28 cellular contexts compared by ENCODE assay signal in the genomic region with DNA sequence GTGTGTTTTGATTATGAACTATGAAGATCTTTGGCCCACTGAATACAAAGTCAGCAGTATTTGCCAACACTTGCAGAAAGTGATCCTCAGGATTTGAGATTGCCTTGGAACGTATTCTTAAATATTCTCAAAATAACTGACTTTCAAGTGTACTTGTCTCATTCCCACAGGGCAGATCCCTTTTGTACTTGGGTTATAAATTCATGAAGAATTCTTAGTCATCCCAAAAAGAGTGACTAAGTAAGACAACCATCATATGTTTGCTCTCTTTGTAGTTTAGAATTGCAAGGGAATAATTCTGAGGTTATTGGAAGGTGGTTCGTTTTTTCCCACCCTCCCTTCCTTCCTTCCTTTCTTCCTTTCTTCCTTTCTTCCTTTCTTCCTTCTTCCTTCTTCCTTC.
"Had no signal": no experiment of that assay in that cellular context is flagged by ENCODE, and none has a peak within 500 bp of the region (broad histone marks: within the 10 kb centered on the region; RNA-seq: fewer than 3 reads in every experiment).

No MANE protein-coding gene starts in this region.

- H3K9me3 ChIP-seq: breast epithelium, colonic mucosa, left lung, ovary, psoas muscle, thoracic aorta had no signal

- H3K36me3 ChIP-seq: breast epithelium, colonic mucosa, left lung, ovary, thoracic aorta had no signal

- ATAC-seq: activated CD8-positive, alpha-beta T cell treated with anti-CD3 and anti-CD28 coated beads, Interleukin-2, amount 10 ng/mL, durations not matched to agents 7 days and 5 days; left lung; naive thymus-derived CD8-positive, alpha-beta T cell; psoas muscle; right cardiac atrium; stimulated activated memory B cell treated with anti-CD40 and anti-IgM and Interleukin-4, amounts not matched to agents 10 μg/mL and 1 μg/mL and 100 μg/mL, for 72 hours; T-cell had no signal

- H3K4me3 Mint-ChIP-seq: activated CD8-positive, alpha-beta T cell treated with anti-CD3 and anti-CD28 coated beads, Interleukin-2, amount 10 ng/mL, durations not matched to agents 7 days and 5 days; activated naive CD4-positive, alpha-beta T cell treated with anti-CD3 and anti-CD28 coated beads, Interleukin-2, amount 50 U/mL, for 24 hours; immature natural killer cell; mesothelial cell of epicardium; naive thymus-derived CD8-positive, alpha-beta T cell; stimulated activated memory B cell treated with anti-CD40 and anti-IgM and Interleukin-4, amounts not matched to agents 10 μg/mL and 1 μg/mL and 100 μg/mL, for 72 hours; T-cell; T-helper 2 cell treated with Interferon-gamma antibody and Interleukin-4, amounts not matched to agents 5 μg/mL and 100 μg/mL, for 36 hours; type B pancreatic cell had no signal

- DNase-seq: activated CD4-positive, alpha-beta T cell treated with anti-CD3 and anti-CD28 coated beads, Interleukin-2, amount 50 U/mL, for 1 hour; activated CD4-positive, CD25-positive, alpha-beta regulatory T cell treated with anti-CD3 and anti-CD28 coated beads, Interleukin-2, amount 50 U/mL, for 72 hours; activated CD8-positive, alpha-beta T cell treated with anti-CD3 and anti-CD28 coated beads, Interleukin-2, amount 10 ng/mL, durations not matched to agents 7 days and 5 days; activated gamma-delta T cell treated with Interleukin-2 at 50 U/mL for 16 hours; activated T-cell treated with anti-CD3 and anti-CD28 coated beads, Interleukin-2, amount 50 U/mL, for 1 hour; aorta; colonic mucosa; dorsolateral prefrontal cortex; foreskin melanocyte; immature natural killer cell; kidney glomerular epithelial cell; left lung; naive thymus-derived CD8-positive, alpha-beta T cell; ovary; psoas muscle; right cardiac atrium; stimulated activated CD4-positive, alpha-beta T cell treated with anti-CD3 and anti-CD28 coated beads, Interleukin-1b, Interleukin-23, amount 100 ng/mL, for 48 hours; T-cell had no signal

- H3K36me3 Mint-ChIP-seq: activated naive CD4-positive, alpha-beta T cell treated with anti-CD3 and anti-CD28 coated beads, Interleukin-2, amount 50 U/mL, for 24 hours; immature natural killer cell; mesothelial cell of epicardium; naive thymus-derived CD8-positive, alpha-beta T cell; stimulated activated memory B cell treated with anti-CD40 and anti-IgM and Interleukin-4, amounts not matched to agents 10 μg/mL and 1 μg/mL and 100 μg/mL, for 72 hours; T-cell; type B pancreatic cell had no signal

- H3K27ac ChIP-seq: breast epithelium, colonic mucosa, dorsolateral prefrontal cortex, left lung, ovary, psoas muscle, skin epidermis, thoracic aorta, VCaP had no signal

- H3K27me3 ChIP-seq: breast epithelium, colonic mucosa, left lung, ovary had no signal

- H3K4me3 ChIP-seq: breast epithelium, colonic mucosa, dorsolateral prefrontal cortex, left lung, lung, ovary, psoas muscle, skin epidermis, thoracic aorta had no signal

- H3K4me1 Mint-ChIP-seq: activated naive CD4-positive, alpha-beta T cell treated with anti-CD3 and anti-CD28 coated beads, Interleukin-2, amount 50 U/mL, for 24 hours; immature natural killer cell; mesothelial cell of epicardium; naive thymus-derived CD8-positive, alpha-beta T cell; stimulated activated memory B cell treated with anti-CD40 and anti-IgM and Interleukin-4, amounts not matched to agents 10 μg/mL and 1 μg/mL and 100 μg/mL, for 72 hours; T-cell had no signal

- H3K4me1 ChIP-seq: breast epithelium, colonic mucosa, left lung, psoas muscle had no signal

- H3K27ac Mint-ChIP-seq: activated CD8-positive, alpha-beta T cell treated with anti-CD3 and anti-CD28 coated beads, Interleukin-2, amount 10 ng/mL, durations not matched to agents 7 days and 5 days; activated naive CD4-positive, alpha-beta T cell treated with anti-CD3 and anti-CD28 coated beads, Interleukin-2, amount 50 U/mL, for 24 hours; immature natural killer cell; mesothelial cell of epicardium; naive thymus-derived CD8-positive, alpha-beta T cell; stimulated activated memory B cell treated with anti-CD40 and anti-IgM and Interleukin-4, amounts not matched to agents 10 μg/mL and 1 μg/mL and 100 μg/mL, for 72 hours; T-cell; T-helper 2 cell treated with Interferon-gamma antibody and Interleukin-4, amounts not matched to agents 5 μg/mL and 100 μg/mL, for 36 hours; type B pancreatic cell had no signal

- H3K9me3 Mint-ChIP-seq: type B pancreatic cell had no signal

- H3K27me3 Mint-ChIP-seq: activated naive CD4-positive, alpha-beta T cell treated with anti-CD3 and anti-CD28 coated beads, Interleukin-2, amount 50 U/mL, for 24 hours; naive thymus-derived CD8-positive, alpha-beta T cell; stimulated activated memory B cell treated with anti-CD40 and anti-IgM and Interleukin-4, amounts not matched to agents 10 μg/mL and 1 μg/mL and 100 μg/mL, for 72 hours; T-cell had no signal
